In genomic region chr1:46196609-46197008, GRCh38 we compare ENCODE assay signal across 22 cellular contexts. TPM values are rescaled to one million over a fixed set of nuclear protein-coding genes. Genes with fewer than 3 reads are reported as not detected.
A peak's percentile ranks its signal among the peaks of the same experiment; 100 is the strongest.
DNase-seq lines count a peak whose midpoint lies in the region; ATAC-seq, FAIRE-seq and TF ChIP-seq lines count a peak whose summit lies in the region.
"Had no signal": no experiment of that assay in that cellular context is flagged by ENCODE, and none has a peak within 500 bp of the region (broad histone marks: within the 10 kb centered on the region; RNA-seq: fewer than 3 reads in every experiment).

No MANE protein-coding gene starts in this region.

- H3K4me1 ChIP-seq in kidney (ENCODE audit: control insufficient read depth in 1 of 2, insufficient read depth in 1 of 2, low read depth in 1 of 2, low read length in 2 of 2) (peaks cover 10 to 23% of the 10 kb centered on the region in 2 donors), subcutaneous abdominal adipose tissue (ENCODE audit: control insufficient read depth in 5 of 5, insufficient read depth in 5 of 5, low read length in 5 of 5) (peaks cover 2 to 38% (median 26%) of the 10 kb centered on the region in 5 donors)

- no peak for TF ChIP-seq CTCF in kidney (IDR thresholded peaks at IDR 0.05; ENCODE audit: borderline replicate concordance, extremely low read depth, insufficient read depth)

- peak overlapping the region; percentile 36 for H3K4me3 Mint-ChIP-seq in activated naive CD4-positive, alpha-beta T cell treated with anti-CD3 and anti-CD28 coated beads, Interleukin-2, amount 50 U/mL, for 24 hours
- peak overlapping the region in 2 of 3 donors; percentile 75 to 84 for H3K4me3 Mint-ChIP-seq in T-cell

- peak overlapping the region in 1 of 2 donors; percentile 93 for H3K9ac ChIP-seq in kidney (ENCODE audit: low read length in 2 of 2)
- H3K9ac ChIP-seq in subcutaneous abdominal adipose tissue (ENCODE audit: low read length in 5 of 5), result peak overlapping the region in 3 of 5 donors; percentile 89 to 99 (median 94)

- no peaks in the 10 kb centered on the region for H3K9me3 ChIP-seq in kidney (ENCODE audit: control insufficient read depth in 1 of 2, low read length in 2 of 2)
- no peaks in the 10 kb centered on the region for H3K9me3 ChIP-seq in subcutaneous abdominal adipose tissue (ENCODE audit: control insufficient read depth in 5 of 5, low read length in 5 of 5)

- ATAC-seq in T-cell (replicated peaks in 1 of 4) (no peak), GM19328 (IDR thresholded peaks at IDR 0.05; ENCODE audit: unreplicated experiment) (no peak), GM18858 (IDR thresholded peaks at IDR 0.05; ENCODE audit: unreplicated experiment) (no peak)

- H3K27ac Mint-ChIP-seq in activated naive CD4-positive, alpha-beta T cell treated with anti-CD3 and anti-CD28 coated beads, Interleukin-2, amount 50 U/mL, for 24 hours, result no peak overlapping the region
- no peak overlapping the region for H3K27ac Mint-ChIP-seq in T-cell

- POLR2A ChIA-PET in T-cell (lab: Charles Lee), result no interaction called here

- intact Hi-C loops in kidney (cut with DNase I), result no loop called here

- H3K4me1 Mint-ChIP-seq in activated naive CD4-positive, alpha-beta T cell treated with anti-CD3 and anti-CD28 coated beads, Interleukin-2, amount 50 U/mL, for 24 hours, result peaks cover 21% of the 10 kb centered on the region
- peaks cover 16 to 24% (median 21%) of the 10 kb centered on the region in 3 donors for H3K4me1 Mint-ChIP-seq in T-cell

- no peak for FAIRE-seq in kidney (lab: Jason Lieb, UNC)

- no peak for DNase-seq in activated naive CD4-positive, alpha-beta T cell (lab: John Stamatoyannopoulos, UW)
- DNase-seq in T-cell (no peak), kidney (no peak), kidney tubule cell (ENCODE audit: low spot score) (no peak)
- DNase-seq: activated CD4-positive, CD25-positive, alpha-beta regulatory T cell; AML-193; dorsolateral prefrontal cortex; HCEC 1CT; hypothalamus; Karpas-422; NCI-H1694 had no signal

- no peaks in the 10 kb centered on the region for H3K36me3 Mint-ChIP-seq in activated naive CD4-positive, alpha-beta T cell treated with anti-CD3 and anti-CD28 coated beads, Interleukin-2, amount 50 U/mL, for 24 hours
- peaks cover 31% of the 10 kb centered on the region for H3K36me3 Mint-ChIP-seq in T-cell

- H3K36me3 ChIP-seq in kidney (ENCODE audit: control insufficient read depth in 1 of 2, insufficient read depth in 2 of 2, low read length in 2 of 2) (peaks cover 20 to 29% of the 10 kb centered on the region in 2 donors), subcutaneous abdominal adipose tissue (ENCODE audit: control insufficient read depth in 5 of 5, insufficient read depth in 5 of 5, low read length in 5 of 5) (peaks cover 0 to 49% (median 40%) of the 10 kb centered on the region in 5 donors)

- H3K9me3 Mint-ChIP-seq in activated naive CD4-positive, alpha-beta T cell treated with anti-CD3 and anti-CD28 coated beads, Interleukin-2, amount 50 U/mL, for 24 hours, result no peaks in the 10 kb centered on the region
- H3K9me3 Mint-ChIP-seq in T-cell, result no peaks in the 10 kb centered on the region
- H3K9me3 Mint-ChIP-seq: stimulated activated naive CD8-positive, alpha-beta T cell treated with anti-CD3 and anti-CD28 coated beads, Interleukin-15, Interleukin-2, amounts not matched to agents 100 ng/mL and 50 ng/mL, for 24 hours had no signal

- H3K4me3 ChIP-seq in kidney (ENCODE audit: low read length in 2 of 2) (no peak overlapping the region), subcutaneous abdominal adipose tissue (ENCODE audit: low read depth in 1 of 5, low read length in 5 of 5) (no peak overlapping the region)

- no peaks in the 10 kb centered on the region for H3K27me3 ChIP-seq in subcutaneous abdominal adipose tissue (ENCODE audit: control insufficient read depth in 5 of 5, insufficient read depth in 4 of 5, low read length in 5 of 5)
- H3K27me3 ChIP-seq: dorsolateral prefrontal cortex had no signal

- no peaks in the 10 kb centered on the region for H3K27me3 Mint-ChIP-seq in activated naive CD4-positive, alpha-beta T cell treated with anti-CD3 and anti-CD28 coated beads, Interleukin-2, amount 50 U/mL, for 24 hours
- no peaks in the 10 kb centered on the region for H3K27me3 Mint-ChIP-seq in T-cell
- H3K27me3 Mint-ChIP-seq: stimulated activated naive CD8-positive, alpha-beta T cell treated with anti-CD3 and anti-CD28 coated beads, Interleukin-15, Interleukin-2, amounts not matched to agents 100 ng/mL and 50 ng/mL, for 24 hours had no signal

- H3K27ac ChIP-seq in kidney (ENCODE audit: low read depth in 2 of 2, low read length in 2 of 2) (peak overlapping the region; percentile 9 to 45), subcutaneous abdominal adipose tissue (ENCODE audit: low read depth, low read length) (no peak overlapping the region)

- CTCF ChIA-PET in T-cell (lab: Charles Lee), result no interaction called here

RNA-seq across cellular contexts. Expression of gene POMGNT1, which starts 1.6 kb away (rescaled TPM):
- total RNA-seq in T-cell (10 to 100 TPM; 38.0 to 49.6 (median 42.2) TPM), kidney (65.1 TPM)
- polyA plus RNA-seq in kidney (ENCODE audit: insufficient read depth, low read depth, low replicate concordance), result 129 TPM

RNA-seq across cellular contexts. Expression of gene LURAP1, which starts 6.5 kb away (rescaled TPM):
- total RNA-seq in T-cell (under 1 TPM in 4 of 5 donors, not detected in 1; 0.13 to 0.82 (median 0.23) TPM), kidney (11.2 TPM)
- 8.4 TPM for polyA plus RNA-seq in kidney (ENCODE audit: insufficient read depth, low read depth, low replicate concordance)
- total RNA-seq: NCI-H460 had no signal

RNA-seq across cellular contexts. Expression of gene P3R3URF, which starts 20.3 kb away (rescaled TPM):
- total RNA-seq in T-cell, result not detected
- not detected for total RNA-seq in kidney
- polyA plus RNA-seq in kidney (ENCODE audit: insufficient read depth, low read depth, low replicate concordance), result not detected
- total RNA-seq: aorta, dorsolateral prefrontal cortex, fibroblast of lung, lower leg skin, NCI-H460, omental fat pad, skeletal muscle tissue had no signal
- polyA plus RNA-seq: aorta, fibroblast of lung had no signal

RNA-seq across cellular contexts. Expression of gene TSPAN1, which starts 21.7 kb away (rescaled TPM):
- under 1 TPM in 2 of 5 donors, not detected in 3; 0.53 to 0.54 TPM for total RNA-seq in T-cell
- total RNA-seq in kidney, result 578 TPM
- polyA plus RNA-seq in kidney (ENCODE audit: insufficient read depth, low read depth, low replicate concordance), result 518 TPM
- total RNA-seq: skeletal muscle tissue had no signal

RNA-seq across cellular contexts. Expression of gene RAD54L, which starts 51.0 kb away (rescaled TPM):
- total RNA-seq in T-cell (1 to 10 TPM; 1.1 to 2.8 (median 1.8) TPM), kidney (1.7 TPM)
- polyA plus RNA-seq in kidney (ENCODE audit: insufficient read depth, low read depth, low replicate concordance), result 1.2 TPM
